ENCODE assay signal across 8 cellular contexts in genomic region chr4:121484633-121485032, GRCh38.
A peak's percentile ranks its signal among the peaks of the same experiment; 100 is the strongest.
DNase-seq lines count a peak whose midpoint lies in the region; ATAC-seq and TF ChIP-seq lines count a peak whose summit lies in the region.

No MANE protein-coding gene starts in this region.

- H3K4ac ChIP-seq in IMR-90 (ENCODE audit: low read depth, low read length) = no peak overlapping the region

- H2BK5ac ChIP-seq in IMR-90 (ENCODE audit: low read depth, low read length, poor library complexity, severe bottlenecking) = no peak overlapping the region

- no peak overlapping the region for H2BK20ac ChIP-seq in IMR-90 (ENCODE audit: low read depth, low read length)

- H3K9me3 Mint-ChIP-seq in WTC11 = 0 out of 2 replicates have a peak, but pooled peaks cover 3% of the 10 kb centered on the region

- H4K5ac ChIP-seq in IMR-90 (ENCODE audit: low read depth, low read length) = no peak overlapping the region

- H3K9me3 ChIP-seq in IMR-90 (ENCODE audit: control insufficient read depth, insufficient read depth, low read length) = no peaks in the 10 kb centered on the region
- H3K9me3 ChIP-seq in right atrium auricular region = no peaks in the 10 kb centered on the region
- H3K9me3 ChIP-seq in testis = no peaks in the 10 kb centered on the region

- no peaks in the 10 kb centered on the region for H3K27me3 Mint-ChIP-seq in WTC11 (ENCODE audit: low read depth)

- no peak overlapping the region for H2BK15ac ChIP-seq in IMR-90 (ENCODE audit: low read depth, low read length)

- no peak overlapping the region for H3K27ac Mint-ChIP-seq in WTC11

- no peak overlapping the region for H4K91ac ChIP-seq in IMR-90 (ENCODE audit: insufficient read depth, low read depth, low read length)

- TF ChIP-seq CTCF in IMR-90 (conservative IDR thresholded peaks at IDR 0.05; ENCODE audit: low read depth, low read length) (peak; percentile 79), WTC11 (IDR thresholded peaks at IDR 0.05) (peak; percentile 78), right atrium auricular region (IDR thresholded peaks at IDR 0.05) (peak; percentile 32 to 67), testis (IDR thresholded peaks at IDR 0.05) (peak in 2 of 3 experiments; percentile 22 to 55)

- H3K4me1 Mint-ChIP-seq in WTC11 = no peaks in the 10 kb centered on the region

- H3K4me2 ChIP-seq in IMR-90 (ENCODE audit: low read depth, low read length) = no peak overlapping the region

- H3K27ac ChIP-seq in IMR-90 (ENCODE audit: insufficient read depth, low read length) = no peak overlapping the region
- no peak overlapping the region for H3K27ac ChIP-seq in right atrium auricular region
- H3K27ac ChIP-seq in testis = no peak overlapping the region

- in situ Hi-C loops in IMR-90 (cut with MboI; ENCODE audit: low sequenced_read_pairs) = loop anchor here (5.0 to 10.0 kb wide), 2 partner anchors 170 to 253 kb away; no protein-coding TSS in a partner anchor

- no peaks in the 10 kb centered on the region for H3K9me1 ChIP-seq in IMR-90 (ENCODE audit: insufficient read depth, low read length)

- POLR2A ChIA-PET in IMR-90 (lab: Charles Lee; ENCODE audit: unreplicated experiment) = no interaction called here
- POLR2A ChIA-PET in WTC11 (lab: Charles Lee) = no interaction called here

- no peaks in the 10 kb centered on the region for H3K4me1 ChIP-seq in IMR-90 (ENCODE audit: control insufficient read depth, insufficient read depth, low read length)
- H3K4me1 ChIP-seq in right atrium auricular region = no peaks in the 10 kb centered on the region
- no peaks in the 10 kb centered on the region for H3K4me1 ChIP-seq in testis

- no peak overlapping the region for H3K9ac ChIP-seq in IMR-90 (ENCODE audit: low read depth, low read length)

- no peak overlapping the region for H4K8ac ChIP-seq in IMR-90 (ENCODE audit: low read depth in 2 of 2, low read length in 2 of 2)

- H4K20me1 ChIP-seq in IMR-90 (ENCODE audit: insufficient read depth, low read length) = no peaks in the 10 kb centered on the region

- dilution Hi-C loops in IMR-90 (cut with HindIII; ENCODE audit: low sequenced_read_pairs, unreplicated experiment) = no loop called here

- DNase-seq in stimulated activated CD4-positive, alpha-beta T cell treated with anti-CD3 and anti-CD28 coated beads, Interleukin-15, amount 100 ng/mL, for 24 hours = peak; percentile 30
- no peak for DNase-seq in stimulated activated CD4-positive, alpha-beta T cell treated with anti-CD3 and anti-CD28 coated beads, Interleukin-4, amount 100 ng/mL, for 4 hours
- DNase-seq in IMR-90 = peak; percentile 66
- peak; percentile 38 for DNase-seq in WTC11 (ENCODE audit: low spot score)
- DNase-seq in right atrium auricular region (ENCODE audit: low spot score) = no peak
- DNase-seq in testis = peak; percentile 56
- no peak for DNase-seq in Ammon's horn (ENCODE audit: low spot score)

- no peak overlapping the region for H3K56ac ChIP-seq in IMR-90 (ENCODE audit: extremely low read depth, insufficient read depth, low read length)

- H3K4me3 Mint-ChIP-seq in WTC11 = no peak overlapping the region

- H3K79me1 ChIP-seq in IMR-90 (ENCODE audit: low read depth in 1 of 2, low read length in 2 of 2) = no peaks in the 10 kb centered on the region

- no peak overlapping the region for H3K14ac ChIP-seq in IMR-90 (replicated peaks; ENCODE audit: low read depth, low read length)

- no peak overlapping the region for H3K23ac ChIP-seq in IMR-90 (ENCODE audit: low read depth, low read length)

- H3K36me3 Mint-ChIP-seq in WTC11 = no peaks in the 10 kb centered on the region

- peak; percentile 75 for TF ChIP-seq RAD21 in IMR-90 (IDR thresholded peaks at IDR 0.05; ENCODE audit: low read length)

- no peak overlapping the region for H2AK5ac ChIP-seq in IMR-90 (ENCODE audit: low read depth, low read length)

- CTCF ChIA-PET in IMR-90 (lab: Yijun Ruan, JAX) (interaction anchor here (0.5 to 1.7 kb wide), 7 partner anchors 10 to 252 kb away, joined by 3 to 6 read pairs (median 3); no protein-coding TSS in a partner anchor), WTC11 (lab: Charles Lee) (interaction anchor here (0.6 to 1.8 kb wide), 13 partner anchors 11 to 252 kb away, joined by 3 to 15 read pairs (median 3); no protein-coding TSS in a partner anchor)

- no peaks in the 10 kb centered on the region for H3K36me3 ChIP-seq in IMR-90 (ENCODE audit: control insufficient read depth, insufficient read depth, low read length)
- H3K36me3 ChIP-seq in right atrium auricular region = no peaks in the 10 kb centered on the region
- H3K36me3 ChIP-seq in testis (ENCODE audit: low read depth, missing control alignments) = no peaks in the 10 kb centered on the region

- BruUV-seq in IMR-90 (replicated peaks; lab: Mats Ljungman, UMichigan) = no TSS peak

- H3K4me3 ChIP-seq in IMR-90 (ENCODE audit: insufficient read depth, low read depth, low read length) (no peak overlapping the region), right atrium auricular region (no peak overlapping the region), testis (no peak overlapping the region)

- H2BK120ac ChIP-seq in IMR-90 (ENCODE audit: low read depth, low read length) = no peak overlapping the region

- H3K27me3 ChIP-seq in IMR-90 (ENCODE audit: control insufficient read depth, insufficient read depth, low read length) (peaks cover 2% of the 10 kb centered on the region; the same call in 1 of the 2 replicates), right atrium auricular region (no peaks in the 10 kb centered on the region), testis (no peaks in the 10 kb centered on the region)

- no peak overlapping the region for H3K18ac ChIP-seq in IMR-90 (ENCODE audit: low read depth, low read length)

- no peak for TF ChIP-seq POLR2A in IMR-90 (IDR thresholded peaks at IDR 0.05; ENCODE audit: low read depth, low read length)
- no peak for TF ChIP-seq POLR2A in testis (IDR thresholded peaks at IDR 0.05)

- peak overlapping the region; percentile 75 for H2AFZ ChIP-seq in IMR-90 (replicated peaks; ENCODE audit: low read length, poor library complexity)

- peak overlapping the region; percentile 28 for H2AK9ac ChIP-seq in IMR-90 (replicated peaks; ENCODE audit: low read depth, low read length, poor library complexity)

- ATAC-seq in GM21786 (IDR thresholded peaks at IDR 0.05; ENCODE audit: unreplicated experiment) (peak; percentile 98), IMR-90 (ENCODE audit: low read depth) (peak; percentile 100), WTC11 (peak; percentile 99)

- intact Hi-C loops in IMR-90 (cut with micrococcal nuclease) = loop anchor here (1.0 to 5.0 kb wide), 4 partner anchors 158 to 252 kb away; no protein-coding TSS in a partner anchor
- intact Hi-C loops in testis (cut with DNase I; ENCODE audit: low total_unique reads) = no loop called here

- no CpG with 5 or more reads among the region's 1 CpG for WGBS in IMR-90 (ENCODE audit: extremely low coverage in 2 of 2, insufficient read length in 1 of 2), 2 experiments
- 29 to 30% methylated on average over 1 of the region's 1 CpG for WGBS in testis, 2 donors

TF ChIP-seq in IMR-90, 13 proteins besides CTCF, POLR2A, EP300 and RAD21:
- TF ChIP-seq SMC3 (IDR thresholded peaks at IDR 0.05; ENCODE audit: low read depth, low read length) (peak; percentile 81), RFX5 (IDR thresholded peaks at IDR 0.05; ENCODE audit: low read depth, low read length) (no peak), CHD1 (IDR thresholded peaks at IDR 0.05; ENCODE audit: low read depth, low read length) (no peak)

TF ChIP-seq in WTC11, 78 proteins besides CTCF, POLR2A, EP300 and RAD21:
- no peak for TF ChIP-seq NR3C1 (CRISPR knock-in tag; conservative IDR thresholded peaks at IDR 0.05; ENCODE audit: low read depth)
- TF ChIP-seq ATF1 (CRISPR knock-in tag; IDR thresholded peaks at IDR 0.05) = no peak
- no peak for TF ChIP-seq ZBTB43 (CRISPR knock-in tag; IDR thresholded peaks at IDR 0.05)
- TF ChIP-seq ZNF671 (CRISPR knock-in tag; IDR thresholded peaks at IDR 0.05) = no peak
TF ChIP-seq in WTC11: peak in this region for 0.

Comparison
In these comparisons a context has a peak if more than half of its experiments do, and no peak if none do; other contexts are left out.
1. DNase-seq: peak in stimulated activated CD4-positive, alpha-beta T cell treated with anti-CD3 and anti-CD28 coated beads, Interleukin-15, amount 100 ng/mL, for 24 hours (single experiment), IMR-90 (single experiment), WTC11 (single experiment) and testis (single experiment); none in stimulated activated CD4-positive, alpha-beta T cell treated with anti-CD3 and anti-CD28 coated beads, Interleukin-4, amount 100 ng/mL, for 4 hours (0 of 2), right atrium auricular region (single experiment) and Ammon's horn (single experiment).
2. Peak in every context shown above with its lines, with median percentiles within 50 percentile points of each other: ATAC-seq and CTCF ChIP-seq.